In genomic region chr1:87864676-87865075, GRCh38 we compare ENCODE assay signal across 19 cellular contexts.
DNase-seq lines count a peak whose midpoint lies in the region; ATAC-seq and TF ChIP-seq lines count a peak whose summit lies in the region.
"Had no signal": no experiment of that assay in that cellular context is flagged by ENCODE, and none has a peak within 500 bp of the region (broad histone marks: within the 10 kb centered on the region; RNA-seq: fewer than 3 reads in every experiment).

No MANE protein-coding gene starts in this region.

- H3K27ac ChIP-seq in DND-41 (ENCODE audit: low read length), result no peak overlapping the region
- no peak overlapping the region for H3K27ac ChIP-seq in hepatocyte
- H3K27ac ChIP-seq: C4-2B, esophagus muscularis mucosa, SK-N-MC, vagina had no signal

- no peaks in the 10 kb centered on the region for H3K36me3 Mint-ChIP-seq in activated B cell treated with CpG ODN at 0.5 μM for 24 hours (ENCODE audit: low read depth)

- H3K36me3 ChIP-seq in DND-41 (ENCODE audit: insufficient read depth, low read length), result no peaks in the 10 kb centered on the region
- H3K36me3 ChIP-seq in hepatocyte (replicated peaks; ENCODE audit: insufficient read depth, low read depth), result no peaks in the 10 kb centered on the region
- H3K36me3 ChIP-seq: esophagus muscularis mucosa, vagina had no signal

- peak; percentile 59; the same call in 2 of the 3 replicates for ATAC-seq in DND-41 (ENCODE audit: insufficient read depth, low read depth)
- peak; percentile 89 for ATAC-seq in GM19452 (IDR thresholded peaks at IDR 0.05; ENCODE audit: unreplicated experiment)
- peak; percentile 63 for ATAC-seq in HG03342 (IDR thresholded peaks at IDR 0.05; ENCODE audit: unreplicated experiment)
- ATAC-seq in activated B cell treated with CpG ODN at 0.5 μM for 24 hours (ENCODE audit: low read depth), result peak; percentile 58
- no peak for ATAC-seq in HG03520 (IDR thresholded peaks at IDR 0.05; ENCODE audit: unreplicated experiment)
- ATAC-seq: activated CD4-positive, alpha-beta T cell treated with anti-CD3 and anti-CD28 coated beads for 36 hours had no signal

- TF ChIP-seq CTCF in DND-41 (IDR thresholded peaks at IDR 0.05; ENCODE audit: borderline replicate concordance, extremely low read depth, low read length, poor library complexity, severe bottlenecking) (no peak), activated B cell treated with CpG ODN at 0.5 μM for 24 hours (IDR thresholded peaks at IDR 0.05) (no peak), hepatocyte (IDR thresholded peaks at IDR 0.05; ENCODE audit: poor library complexity) (no peak)

- H4K20me1 ChIP-seq in DND-41 (ENCODE audit: insufficient read depth, low read length), result no peaks in the 10 kb centered on the region
- no peaks in the 10 kb centered on the region for H4K20me1 ChIP-seq in hepatocyte (ENCODE audit: insufficient read depth, poor library complexity, severe bottlenecking)

- H3K4me2 ChIP-seq in DND-41 (ENCODE audit: insufficient read depth, low read length), result no peak overlapping the region
- H3K4me2 ChIP-seq in hepatocyte, result no peak overlapping the region

- peak overlapping the region; percentile 47 for H3K4me3 Mint-ChIP-seq in activated B cell treated with CpG ODN at 0.5 μM for 24 hours
- H3K4me3 Mint-ChIP-seq: activated CD4-positive, alpha-beta T cell treated with anti-CD3 and anti-CD28 coated beads for 36 hours; nephron had no signal

- H3K4me1 ChIP-seq in DND-41 (ENCODE audit: insufficient read depth, low read length), result no peaks in the 10 kb centered on the region
- H3K4me1 ChIP-seq in hepatocyte (ENCODE audit: insufficient read depth), result no peaks in the 10 kb centered on the region
- H3K4me1 ChIP-seq: esophagus muscularis mucosa had no signal

- POLR2A ChIA-PET in activated B cell treated with CpG ODN at 0.5 μM for 24 hours (lab: Charles Lee), result interaction anchor here (0.5 kb wide), 1 partner anchor 1419 kb away, joined by 4 read pairs; no protein-coding TSS in a partner anchor

- DNase-seq in DND-41, result no peak
- DNase-seq in activated B cell treated with CpG ODN at 0.5 μM for 24 hours, result no peak
- DNase-seq in stimulated activated naive CD4-positive, alpha-beta T cell (lab: John Stamatoyannopoulos, UW), result no peak
- DNase-seq in middle frontal gyrus (ENCODE audit: extremely low spot score, low spot score), result no peak
- DNase-seq in hepatocyte (ENCODE audit: low spot score), result no peak
- DNase-seq: activated CD4-positive, alpha-beta T cell treated with anti-CD3 and anti-CD28 coated beads for 36 hours; activated naive CD4-positive, alpha-beta T cell treated with Interleukin-2 at 50 U/mL for 16 hours; cerebellar nuclear complex; Kasumi-1; NCI-H446; small intestine had no signal

- WGBS in hepatocyte (ENCODE audit: low lambda C conversion rate, missing lambda C conversion rate), result 90% methylated on average over 4 of the region's 4 CpGs

- H3K9ac ChIP-seq in DND-41 (ENCODE audit: low read depth, low read length), result no peak overlapping the region

- H3K27me3 ChIP-seq in DND-41 (ENCODE audit: insufficient read depth, low read length, poor library complexity) (no peaks in the 10 kb centered on the region), hepatocyte (no peaks in the 10 kb centered on the region)
- H3K27me3 ChIP-seq: esophagus muscularis mucosa, vagina had no signal

- H2AFZ ChIP-seq in DND-41 (ENCODE audit: low read depth, low read length) (no peak overlapping the region), hepatocyte (no peak overlapping the region)

- no peaks in the 10 kb centered on the region for H3K27me3 Mint-ChIP-seq in activated B cell treated with CpG ODN at 0.5 μM for 24 hours

- intact Hi-C loops in activated B cell treated with CpG ODN at 0.5 μM for 24 hours (cut with micrococcal nuclease), result loop anchor here (2.0 kb wide), 1 partner anchor 536 kb away; the partner anchor contains the start of gene LMO4

- no peak overlapping the region for H3K4me3 ChIP-seq in DND-41 (ENCODE audit: low read depth in 1 of 2, low read length in 2 of 2)
- H3K4me3 ChIP-seq in hepatocyte, result no peak overlapping the region
- H3K4me3 ChIP-seq: esophagus muscularis mucosa, SK-N-MC, vagina had no signal

- peaks cover 30% of the 10 kb centered on the region for H3K4me1 Mint-ChIP-seq in activated B cell treated with CpG ODN at 0.5 μM for 24 hours
- H3K4me1 Mint-ChIP-seq: nephron had no signal

- CTCF ChIA-PET in activated B cell treated with CpG ODN at 0.5 μM for 24 hours (lab: Charles Lee), result interaction anchor here (1.4 kb wide), 1 partner anchor 89 kb away, joined by 4 read pairs; no protein-coding TSS in a partner anchor

- peak overlapping the region; percentile 83 for H3K27ac Mint-ChIP-seq in activated B cell treated with CpG ODN at 0.5 μM for 24 hours
- H3K27ac Mint-ChIP-seq: activated CD4-positive, alpha-beta T cell treated with anti-CD3 and anti-CD28 coated beads for 36 hours; nephron had no signal

- H3K9me3 ChIP-seq in DND-41 (ENCODE audit: insufficient read depth, low read length, severe bottlenecking), result no peaks in the 10 kb centered on the region
- H3K9me3 ChIP-seq in hepatocyte (ENCODE audit: low read depth), result no peaks in the 10 kb centered on the region

- peaks cover 4% of the 10 kb centered on the region for H3K9me3 Mint-ChIP-seq in activated B cell treated with CpG ODN at 0.5 μM for 24 hours

- H3K79me2 ChIP-seq in DND-41 (ENCODE audit: insufficient read depth, low read length) (no peaks in the 10 kb centered on the region), hepatocyte (no peaks in the 10 kb centered on the region)

- H3K9me2 ChIP-seq in hepatocyte (replicated peaks; ENCODE audit: insufficient read depth), result no peaks in the 10 kb centered on the region
